In genomic region chr1:41439234-41439633, GRCh38 we compare ENCODE assay signal across 23 cellular contexts. TPM values are rescaled to one million over a fixed set of nuclear protein-coding genes. Genes with fewer than 3 reads are reported as not detected.
"Had no signal": no experiment of that assay in that cellular context is flagged by ENCODE, and none has a peak within 500 bp of the region (broad histone marks: within the 10 kb centered on the region; RNA-seq: fewer than 3 reads in every experiment).

No MANE protein-coding gene starts in this region.

- H3K9ac ChIP-seq: neural progenitor cell had no signal

- H3K4me2 ChIP-seq: neural progenitor cell had no signal

- H3K4me1 ChIP-seq: foreskin keratinocyte, left lung had no signal

- H3K9me3 Mint-ChIP-seq: activated naive CD8-positive, alpha-beta T cell treated with anti-CD3 and anti-CD28 coated beads, Interleukin-2, amount 50 U/mL, for 24 hours; mesothelial cell of epicardium had no signal

- H3K4me1 Mint-ChIP-seq: activated CD4-positive, alpha-beta memory T cell treated with anti-CD3 and anti-CD28 coated beads, Interleukin-2, amount 10 ng/mL, durations not matched to agents 7 days and 5 days; activated CD8-positive, alpha-beta memory T cell treated with anti-CD3 and anti-CD28 coated beads, Interleukin-2, amount 10 ng/mL, durations not matched to agents 7 days and 5 days; activated naive CD4-positive, alpha-beta T cell treated with anti-CD3 and anti-CD28 coated beads, Interleukin-2, amount 10 ng/mL, durations not matched to agents 7 days and 5 days; activated naive CD8-positive, alpha-beta T cell treated with anti-CD3 and anti-CD28 coated beads, Interleukin-2, amount 50 U/mL, for 24 hours; immature natural killer cell; naive thymus-derived CD8-positive, alpha-beta T cell had no signal

- H3K4me3 Mint-ChIP-seq: activated CD4-positive, alpha-beta memory T cell treated with anti-CD3 and anti-CD28 coated beads, Interleukin-2, amount 10 ng/mL, durations not matched to agents 7 days and 5 days; activated CD8-positive, alpha-beta memory T cell treated with anti-CD3 and anti-CD28 coated beads, Interleukin-2, amount 10 ng/mL, durations not matched to agents 7 days and 5 days; activated naive CD4-positive, alpha-beta T cell treated with anti-CD3 and anti-CD28 coated beads, Interleukin-2, amount 10 ng/mL, durations not matched to agents 7 days and 5 days; activated naive CD8-positive, alpha-beta T cell treated with anti-CD3 and anti-CD28 coated beads, Interleukin-2, amount 50 U/mL, for 24 hours; immature natural killer cell; mesothelial cell of epicardium; naive thymus-derived CD8-positive, alpha-beta T cell; neural progenitor cell had no signal

- H3K4me3 ChIP-seq: left lung, neural progenitor cell, right atrium auricular region had no signal

- H3K36me3 ChIP-seq: left lung, neural progenitor cell, right atrium auricular region had no signal

- H3K27me3 ChIP-seq: neural progenitor cell, right atrium auricular region had no signal

- H3K27ac Mint-ChIP-seq: activated CD4-positive, alpha-beta memory T cell treated with anti-CD3 and anti-CD28 coated beads, Interleukin-2, amount 10 ng/mL, durations not matched to agents 7 days and 5 days; activated CD8-positive, alpha-beta memory T cell treated with anti-CD3 and anti-CD28 coated beads, Interleukin-2, amount 10 ng/mL, durations not matched to agents 7 days and 5 days; activated naive CD4-positive, alpha-beta T cell treated with anti-CD3 and anti-CD28 coated beads, Interleukin-2, amount 10 ng/mL, durations not matched to agents 7 days and 5 days; activated naive CD8-positive, alpha-beta T cell treated with anti-CD3 and anti-CD28 coated beads, Interleukin-2, amount 50 U/mL, for 24 hours; immature natural killer cell; mesothelial cell of epicardium; naive thymus-derived CD8-positive, alpha-beta T cell; neural progenitor cell; progenitor cell of endocrine pancreas had no signal

- DNase-seq: activated CD4-positive, alpha-beta memory T cell treated with anti-CD3 and anti-CD28 coated beads, Interleukin-2, amount 10 ng/mL, durations not matched to agents 7 days and 5 days; activated CD4-positive, alpha-beta T cell treated with anti-CD3 and anti-CD28 coated beads for 48 hours; activated CD8-positive, alpha-beta memory T cell treated with anti-CD3 and anti-CD28 coated beads, Interleukin-2, amount 10 ng/mL, durations not matched to agents 7 days and 5 days; activated effector memory CD4-positive, alpha-beta T cell treated with anti-CD3 and anti-CD28 coated beads, Interleukin-2, amount 50 U/mL, for 16 hours; activated naive CD4-positive, alpha-beta T cell treated with anti-CD3 and anti-CD28 coated beads, Interleukin-2, amount 10 ng/mL, durations not matched to agents 7 days and 5 days; activated naive CD8-positive, alpha-beta T cell treated with anti-CD3 and anti-CD28 coated beads, Interleukin-2, amount 50 U/mL, for 24 hours; activated T-cell treated with anti-CD3 and anti-CD28 coated beads for 4 hours; effector memory CD4-positive, alpha-beta T cell; foreskin keratinocyte; immature natural killer cell; kidney glomerular epithelial cell; left lung; naive thymus-derived CD8-positive, alpha-beta T cell; stimulated activated CD4-positive, alpha-beta T cell treated with anti-CD3 and anti-CD28 coated beads, Interleukin-4, amount 100 ng/mL, for 24 hours; stimulated activated naive CD8-positive, alpha-beta T cell treated with anti-CD3 and anti-CD28 coated beads, Interleukin-15, Interleukin-2, amounts not matched to agents 100 U/mL and 50 U/mL, for 24 hours had no signal

- H3K36me3 Mint-ChIP-seq: activated CD8-positive, alpha-beta memory T cell treated with anti-CD3 and anti-CD28 coated beads, Interleukin-2, amount 10 ng/mL, durations not matched to agents 7 days and 5 days; activated naive CD4-positive, alpha-beta T cell treated with anti-CD3 and anti-CD28 coated beads, Interleukin-2, amount 10 ng/mL, durations not matched to agents 7 days and 5 days; immature natural killer cell; mesothelial cell of epicardium; neural progenitor cell had no signal

- H3K27ac ChIP-seq: foreskin keratinocyte, left lung, neural progenitor cell, right atrium auricular region had no signal

- H2AFZ ChIP-seq: neural progenitor cell had no signal

RNA-seq across cellular contexts. Expression of gene EDN2, which starts 45.2 kb away (rescaled TPM):
- total RNA-seq: activated CD4-positive, alpha-beta memory T cell treated with anti-CD3 and anti-CD28 coated beads, Interleukin-2, amount 10 ng/mL, durations not matched to agents 7 days and 5 days; activated CD8-positive, alpha-beta memory T cell treated with anti-CD3 and anti-CD28 coated beads, Interleukin-2, amount 10 ng/mL, durations not matched to agents 7 days and 5 days; dermis microvascular lymphatic vessel endothelial cell; lung microvascular endothelial cell; naive thymus-derived CD8-positive, alpha-beta T cell; omental fat pad; progenitor cell of endocrine pancreas; T-helper 2 cell treated with Interferon-gamma antibody and Interleukin-4, amounts not matched to agents 100 ng/mL and 5 ng/mL, for 36 hours had no signal
